In the genomic region with DNA sequence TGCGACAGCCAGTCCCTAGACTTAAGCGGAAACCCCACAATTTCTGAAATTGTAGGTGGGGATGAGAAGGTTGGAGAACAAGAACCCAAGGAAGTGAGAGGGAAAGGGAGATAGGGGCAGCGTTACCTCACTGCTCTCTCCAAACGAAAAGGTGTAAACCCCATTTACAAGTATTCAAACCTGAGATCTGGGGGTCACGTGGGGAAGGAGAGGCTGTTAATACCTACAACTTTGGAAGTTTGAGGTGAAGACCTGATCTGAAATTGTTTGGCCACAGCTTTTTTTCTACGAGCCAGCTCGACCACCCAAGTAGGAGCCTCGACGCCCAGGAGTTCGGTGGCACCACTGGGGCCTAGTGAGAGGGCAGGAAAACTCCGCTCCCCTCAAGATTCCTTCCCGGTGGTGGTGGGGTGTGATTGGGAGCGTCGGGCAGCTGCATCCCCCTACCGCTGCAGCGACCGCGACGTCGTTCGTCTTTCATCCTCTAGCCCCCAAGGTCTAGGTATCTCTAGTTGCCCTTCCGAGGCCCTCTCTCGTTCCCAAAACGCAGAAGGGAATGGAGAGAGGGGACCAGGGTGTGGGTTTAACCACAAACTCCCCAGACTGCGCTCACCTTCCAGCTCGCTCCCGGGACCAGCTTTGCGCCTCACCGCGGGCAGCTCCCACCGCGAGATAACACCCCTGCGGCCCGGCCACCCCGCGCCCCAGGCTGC, we compare ENCODE assay signal across 1 cellular context.
TF ChIP-seq lines count a peak whose summit lies in the region.

No MANE protein-coding gene starts in this region.

TF ChIP-seq in HCT116, 20 proteins besides CTCF, POLR2A, EP300 and RAD21 (continued from another document):
- TF ChIP-seq, protein P1, sequence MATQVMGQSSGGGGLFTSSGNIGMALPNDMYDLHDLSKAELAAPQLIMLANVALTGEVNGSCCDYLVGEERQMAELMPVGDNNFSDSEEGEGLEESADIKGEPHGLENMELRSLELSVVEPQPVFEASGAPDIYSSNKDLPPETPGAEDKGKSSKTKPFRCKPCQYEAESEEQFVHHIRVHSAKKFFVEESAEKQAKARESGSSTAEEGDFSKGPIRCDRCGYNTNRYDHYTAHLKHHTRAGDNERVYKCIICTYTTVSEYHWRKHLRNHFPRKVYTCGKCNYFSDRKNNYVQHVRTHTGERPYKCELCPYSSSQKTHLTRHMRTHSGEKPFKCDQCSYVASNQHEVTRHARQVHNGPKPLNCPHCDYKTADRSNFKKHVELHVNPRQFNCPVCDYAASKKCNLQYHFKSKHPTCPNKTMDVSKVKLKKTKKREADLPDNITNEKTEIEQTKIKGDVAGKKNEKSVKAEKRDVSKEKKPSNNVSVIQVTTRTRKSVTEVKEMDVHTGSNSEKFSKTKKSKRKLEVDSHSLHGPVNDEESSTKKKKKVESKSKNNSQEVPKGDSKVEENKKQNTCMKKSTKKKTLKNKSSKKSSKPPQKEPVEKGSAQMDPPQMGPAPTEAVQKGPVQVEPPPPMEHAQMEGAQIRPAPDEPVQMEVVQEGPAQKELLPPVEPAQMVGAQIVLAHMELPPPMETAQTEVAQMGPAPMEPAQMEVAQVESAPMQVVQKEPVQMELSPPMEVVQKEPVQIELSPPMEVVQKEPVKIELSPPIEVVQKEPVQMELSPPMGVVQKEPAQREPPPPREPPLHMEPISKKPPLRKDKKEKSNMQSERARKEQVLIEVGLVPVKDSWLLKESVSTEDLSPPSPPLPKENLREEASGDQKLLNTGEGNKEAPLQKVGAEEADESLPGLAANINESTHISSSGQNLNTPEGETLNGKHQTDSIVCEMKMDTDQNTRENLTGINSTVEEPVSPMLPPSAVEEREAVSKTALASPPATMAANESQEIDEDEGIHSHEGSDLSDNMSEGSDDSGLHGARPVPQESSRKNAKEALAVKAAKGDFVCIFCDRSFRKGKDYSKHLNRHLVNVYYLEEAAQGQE (IDR thresholded peaks at IDR 0.05; ENCODE audit: low read depth), result no peak
- TF ChIP-seq JUND (IDR thresholded peaks at IDR 0.05) (no peak), CEBPB (IDR thresholded peaks at IDR 0.05; ENCODE audit: low read depth) (no peak), FOSL1 (IDR thresholded peaks at IDR 0.05; ENCODE audit: low read depth) (no peak), SIN3A (IDR thresholded peaks at IDR 0.05; ENCODE audit: low read depth) (no peak), EZH2phosphoT487 (IDR thresholded peaks at IDR 0.05; ENCODE audit: borderline replicate concordance) (no peak), POLR2AphosphoS5 (IDR thresholded peaks at IDR 0.05; ENCODE audit: low read depth, low read length) (no peak), ELF1 (IDR thresholded peaks at IDR 0.05; ENCODE audit: borderline replicate concordance, low read depth) (no peak), EGR1 (IDR thresholded peaks at IDR 0.05; ENCODE audit: low read depth) (no peak), SRF (IDR thresholded peaks at IDR 0.05; ENCODE audit: low read depth) (no peak), SP1 (IDR thresholded peaks at IDR 0.05; ENCODE audit: low read depth) (no peak), TCF7L2 (IDR thresholded peaks at IDR 0.05; ENCODE audit: borderline replicate concordance, extremely low read depth, insufficient read depth, insufficient read length) (no peak), EZH2 (IDR thresholded peaks at IDR 0.05) (no peak), CBX3 (IDR thresholded peaks at IDR 0.05; ENCODE audit: low read depth) (no peak), MAX (IDR thresholded peaks at IDR 0.05) (no peak), YY1 (IDR thresholded peaks at IDR 0.05; ENCODE audit: extremely low read depth, insufficient replicate concordance, low read depth, low read length) (no peak)
- TF ChIP-seq, protein P2, sequence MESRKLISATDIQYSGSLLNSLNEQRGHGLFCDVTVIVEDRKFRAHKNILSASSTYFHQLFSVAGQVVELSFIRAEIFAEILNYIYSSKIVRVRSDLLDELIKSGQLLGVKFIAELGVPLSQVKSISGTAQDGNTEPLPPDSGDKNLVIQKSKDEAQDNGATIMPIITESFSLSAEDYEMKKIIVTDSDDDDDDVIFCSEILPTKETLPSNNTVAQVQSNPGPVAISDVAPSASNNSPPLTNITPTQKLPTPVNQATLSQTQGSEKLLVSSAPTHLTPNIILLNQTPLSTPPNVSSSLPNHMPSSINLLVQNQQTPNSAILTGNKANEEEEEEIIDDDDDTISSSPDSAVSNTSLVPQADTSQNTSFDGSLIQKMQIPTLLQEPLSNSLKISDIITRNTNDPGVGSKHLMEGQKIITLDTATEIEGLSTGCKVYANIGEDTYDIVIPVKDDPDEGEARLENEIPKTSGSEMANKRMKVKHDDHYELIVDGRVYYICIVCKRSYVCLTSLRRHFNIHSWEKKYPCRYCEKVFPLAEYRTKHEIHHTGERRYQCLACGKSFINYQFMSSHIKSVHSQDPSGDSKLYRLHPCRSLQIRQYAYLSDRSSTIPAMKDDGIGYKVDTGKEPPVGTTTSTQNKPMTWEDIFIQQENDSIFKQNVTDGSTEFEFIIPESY (IDR thresholded peaks at IDR 0.05; ENCODE audit: extremely low read depth, insufficient replicate concordance, low read length), result no peak
